In genomic region chr12:120264086-120264485, GRCh38 we compare ENCODE assay signal across 8 cellular contexts. TPM values are rescaled to one million over a fixed set of nuclear protein-coding genes. Genes with fewer than 3 reads are reported as not detected.
A peak's percentile ranks its signal among the peaks of the same experiment; 100 is the strongest.
DNase-seq lines count a peak whose midpoint lies in the region; ATAC-seq, FAIRE-seq and TF ChIP-seq lines count a peak whose summit lies in the region.

No MANE protein-coding gene starts in this region.

- no peak overlapping the region for H3K23ac ChIP-seq in H1 (ENCODE audit: insufficient read length)

- H3K9ac ChIP-seq in H1 (replicated peaks in 1 of 4; ENCODE audit: extremely low read depth in 1 of 4, low read depth in 3 of 4, low read length in 3 of 4): no peak overlapping the region
- peak overlapping the region; percentile 84 for H3K9ac ChIP-seq in mucosa of stomach (ENCODE audit: low read length)

- H3K36me3 ChIP-seq in H1 (ENCODE audit: control insufficient read depth in 2 of 4, insufficient read depth in 4 of 4, low read length in 3 of 4) (no peaks in the 10 kb centered on the region), mucosa of stomach (ENCODE audit: control insufficient read depth, insufficient read depth, low read length) (no peaks in the 10 kb centered on the region), aorta (ENCODE audit: control insufficient read depth in 1 of 2, insufficient read depth in 2 of 2, low read length in 1 of 2) (no peaks in the 10 kb centered on the region)

- H3K4me1 ChIP-seq in H1 (replicated peaks in 1 of 4; ENCODE audit: control insufficient read depth in 3 of 4, insufficient read depth in 4 of 4, low read length in 3 of 4): peaks cover 17 to 33% (median 20%) of the 10 kb centered on the region in 4 experiments
- H3K4me1 ChIP-seq in mucosa of stomach (ENCODE audit: control insufficient read depth, insufficient read depth, low read length): peaks cover 48% of the 10 kb centered on the region
- H3K4me1 ChIP-seq in aorta (ENCODE audit: control insufficient read depth in 1 of 2, insufficient read depth in 2 of 2, low read length in 2 of 2): peaks cover 3 to 4% of the 10 kb centered on the region in 2 donors

- H3K36me3 Mint-ChIP-seq in activated naive CD4-positive, alpha-beta T cell treated with anti-CD3 and anti-CD28 coated beads, Interleukin-2, amount 10 ng/mL, durations not matched to agents 7 days and 5 days: peaks cover 44% of the 10 kb centered on the region

- H3K4ac ChIP-seq in H1 (replicated peaks; ENCODE audit: insufficient read length, low read depth, low read length): no peak overlapping the region

- peak overlapping the region; percentile 84; the same call in 1 of the 2 replicates for H3K18ac ChIP-seq in H1 (ENCODE audit: extremely low read depth, low read length)

- TF ChIP-seq RAD21 in H1 (IDR thresholded peaks at IDR 0.05 in 1 of 2, conservative IDR thresholded peaks at IDR 0.05 in 1 of 2; ENCODE audit: low read depth in 2 of 2, low read length in 2 of 2): no peak

- H3K27me3 Mint-ChIP-seq in activated naive CD4-positive, alpha-beta T cell treated with anti-CD3 and anti-CD28 coated beads, Interleukin-2, amount 10 ng/mL, durations not matched to agents 7 days and 5 days: peaks cover 4% of the 10 kb centered on the region

- H2BK12ac ChIP-seq in H1 (ENCODE audit: low read depth, low read length): no peak overlapping the region

- H2BK5ac ChIP-seq in H1 (ENCODE audit: low read depth, low read length): no peak overlapping the region; the same call in 1 of the 2 replicates

- H3K9me3 ChIP-seq in H1 (ENCODE audit: insufficient read depth in 2 of 2, low read depth in 1 of 2, low read length in 1 of 2) (no peaks in the 10 kb centered on the region), mucosa of stomach (ENCODE audit: control insufficient read depth, low read length) (no peaks in the 10 kb centered on the region), aorta (ENCODE audit: control insufficient read depth, low read length) (no peaks in the 10 kb centered on the region)

- CTCF ChIA-PET in activated naive CD4-positive, alpha-beta T cell treated with anti-CD3 and anti-CD28 coated beads, Interleukin-2, amount 10 ng/mL, durations not matched to agents 7 days and 5 days (lab: Charles Lee): interaction anchor here (1.9 to 30.5 kb wide), 5 partner anchors 12 to 63 kb away, joined by 5 to 773 read pairs (median 73); partner anchors contain the start of gene RPLP0
- CTCF ChIA-PET in H1 (lab: Charles Lee; ENCODE audit: partially characterized antibody): interaction anchor here (1.6 to 34.8 kb wide), 4 partner anchors 19 to 63 kb away, joined by 3 to 930 read pairs (median 376); partner anchors contain the start of gene RPLP0

- H3K79me1 ChIP-seq in H1 (ENCODE audit: low read depth, low read length): peaks cover 21% of the 10 kb centered on the region

- H3K4me2 ChIP-seq in H1 (ENCODE audit: insufficient read depth in 1 of 2, low read depth in 2 of 2, low read length in 2 of 2): peak overlapping the region; percentile 92 to 96

- no peak for TF ChIP-seq EP300 in H1 (IDR thresholded peaks at IDR 0.05; ENCODE audit: borderline replicate concordance in 1 of 2, low read depth in 2 of 2, low read length in 2 of 2)

- H3K4me3 Mint-ChIP-seq in activated naive CD4-positive, alpha-beta T cell treated with anti-CD3 and anti-CD28 coated beads, Interleukin-2, amount 10 ng/mL, durations not matched to agents 7 days and 5 days: peak overlapping the region; percentile 99

- no peak for DNase-seq in activated naive CD4-positive, alpha-beta T cell treated with anti-CD3 and anti-CD28 coated beads, Interleukin-2, amount 10 ng/mL, durations not matched to agents 7 days and 5 days
- no peak for DNase-seq in activated naive CD4-positive, alpha-beta T cell (lab: John Stamatoyannopoulos, UW)
- no peak for DNase-seq in H1 (ENCODE audit: low read depth in 1 of 2, low spot score in 2 of 2)
- DNase-seq in aorta: no peak
- no peak for DNase-seq in stimulated activated CD4-positive, alpha-beta T cell treated with anti-CD3 and anti-CD28 coated beads, Interleukin-2, amount 100 ng/mL, for 48 hours
- no peak for DNase-seq in DMS79 treated with DMSO at 0.1 percent for 48 hours (lab: John Stamatoyannopoulos, UW)
- DNase-seq in NCI-H1048 (lab: John Stamatoyannopoulos, UW): no peak

- POLR2A ChIA-PET in H1 (lab: Charles Lee; ENCODE audit: partially characterized antibody): interaction anchor here (0.7 to 88.3 kb wide), 3 partner anchors 3 to 121 kb away, joined by 3 to 4270 read pairs (median 4270); partner anchors contain the start of genes GCN1, PXN, RNU4-1 and RNU4-2

- H3K27ac ChIP-seq in H1 (ENCODE audit: low read depth, low read length) (no peak overlapping the region), aorta (ENCODE audit: low read depth in 1 of 2, low read length in 2 of 2) (peak overlapping the region; percentile 2 to 76)

- H3K27ac Mint-ChIP-seq in activated naive CD4-positive, alpha-beta T cell treated with anti-CD3 and anti-CD28 coated beads, Interleukin-2, amount 10 ng/mL, durations not matched to agents 7 days and 5 days: peak overlapping the region; percentile 86

- intact Hi-C loops in aorta (cut with DNase I): no loop called here

- no peak overlapping the region for H2AK5ac ChIP-seq in H1 (ENCODE audit: low read depth, low read length)

- no peak for FAIRE-seq in H1 (lab: Jason Lieb, UNC)

- TF ChIP-seq CTCF in H1 (IDR thresholded peaks at IDR 0.05; ENCODE audit: control extremely low read depth in 1 of 3, insufficient read depth in 1 of 3, low read depth in 1 of 3, low read length in 3 of 3): no peak

- peak overlapping the region; percentile 51; the same call in 1 of the 2 replicates for H2BK20ac ChIP-seq in H1 (ENCODE audit: low read length)

- no peak overlapping the region for H2AFZ ChIP-seq in H1 (ENCODE audit: low read length)

- H4K5ac ChIP-seq in H1 (ENCODE audit: insufficient read length, low read depth, low read length): no peak overlapping the region

- H4K20me1 ChIP-seq in H1 (replicated peaks in 1 of 2; ENCODE audit: control insufficient read depth in 1 of 2, insufficient read depth in 2 of 2, low read length in 2 of 2): peaks cover 8 to 14% of the 10 kb centered on the region in 2 experiments

- no peak overlapping the region for H3K14ac ChIP-seq in H1 (ENCODE audit: insufficient read length)

- H3K27me3 ChIP-seq in H1 (replicated peaks in 1 of 4; ENCODE audit: control insufficient read depth in 3 of 4, extremely low read depth in 1 of 4, insufficient read depth in 3 of 4, low read length in 3 of 4) (no peaks in the 10 kb centered on the region), mucosa of stomach (ENCODE audit: control insufficient read depth, insufficient read depth, low read length) (no peaks in the 10 kb centered on the region), aorta (ENCODE audit: control insufficient read depth in 1 of 2, insufficient read depth in 2 of 2, low read length in 1 of 2) (no peaks in the 10 kb centered on the region)

- TF ChIP-seq POLR2A in H1 (IDR thresholded peaks at IDR 0.05; ENCODE audit: control extremely low read depth in 1 of 2, low read depth in 2 of 2, low read length in 2 of 2): no peak

- H2BK15ac ChIP-seq in H1 (ENCODE audit: low read length): peak overlapping the region; percentile 10; the same call in 1 of the 2 replicates

- H4K91ac ChIP-seq in H1 (replicated peaks; ENCODE audit: insufficient read length, low read length): no peak overlapping the region

- peaks cover 35 to 61% of the 10 kb centered on the region in 2 experiments for H3K79me2 ChIP-seq in H1 (ENCODE audit: control insufficient read depth in 1 of 2, insufficient read depth in 2 of 2, low read length in 2 of 2)

- H3K23me2 ChIP-seq in H1 (ENCODE audit: low read depth, low read length): peaks cover 8% of the 10 kb centered on the region; the same call in 1 of the 2 replicates

- peak; percentile 19 for ATAC-seq in aorta (ENCODE audit: low FRiP score)

- 80% methylated on average over 6 of the region's 6 CpGs; no CpG with 5 or more reads in 1 of the 2 experiments for WGBS in H1 (ENCODE audit: extremely low coverage in 1 of 2, insufficient coverage in 1 of 2, insufficient read length in 1 of 2, insufficient replicate concordance in 2 of 2, low coverage in 1 of 2, low lambda C conversion rate in 2 of 2, missing lambda C conversion rate in 1 of 2), 2 experiments
- WGBS in aorta, 2 donors: 1 to 4% methylated on average over 6 of the region's 6 CpGs

- H2BK120ac ChIP-seq in H1 (replicated peaks; ENCODE audit: low read depth, low read length): no peak overlapping the region

- H3K9me3 Mint-ChIP-seq in activated naive CD4-positive, alpha-beta T cell treated with anti-CD3 and anti-CD28 coated beads, Interleukin-2, amount 10 ng/mL, durations not matched to agents 7 days and 5 days: no peaks in the 10 kb centered on the region

- peaks cover 56% of the 10 kb centered on the region for H3K4me1 Mint-ChIP-seq in activated naive CD4-positive, alpha-beta T cell treated with anti-CD3 and anti-CD28 coated beads, Interleukin-2, amount 10 ng/mL, durations not matched to agents 7 days and 5 days

- H3K4me3 ChIP-seq in H1 (ENCODE audit: extremely low read depth in 1 of 4, insufficient read depth in 2 of 4, low read depth in 3 of 4, low read length in 4 of 4) (peak overlapping the region; percentile 65 to 85 (median 80); a peak in 7 of 8 replicates), mucosa of stomach (ENCODE audit: low read length) (no peak overlapping the region), aorta (ENCODE audit: low read length in 2 of 2) (peak overlapping the region; percentile 0 to 68)

- H3K56ac ChIP-seq in H1 (replicated peaks; ENCODE audit: insufficient read length, low read depth, low read length): no peak overlapping the region

- no peak overlapping the region for H4K8ac ChIP-seq in H1 (ENCODE audit: extremely low read depth, insufficient read depth, low read length)

RNA-seq across cellular contexts. Expression of gene PXN, which starts 1.4 kb away (rescaled TPM):
- 105 and 109 TPM in 2 replicates for total RNA-seq in H1 (2021; fragmentation: NEBNext Ultra II Directional; extraction: Animal tissue kit (Norgen Biotek cat#: 25700))
- polyA plus RNA-seq in H1 (2011; rRNA removed): 51.0 and 89.2 TPM in 2 replicates
- polyA plus RNA-seq in H1 (2011; cell fraction: cytosol; rRNA removed): 29.0 TPM
- 80.4 TPM for polyA plus RNA-seq in H1 (2011; cell fraction: nucleus; rRNA removed)
- 58.2 to 73.1 TPM (median 70.3 TPM) in 4 replicates for polyA plus RNA-seq in H1 (2012, experiment 1 of 2)
- polyA plus RNA-seq in H1 (2012, experiment 2 of 2): 83.1 TPM
- polyA plus RNA-seq in H1 (2013, experiment 1 of 2): 88.7 TPM
- 91.0 TPM for polyA plus RNA-seq in H1 (2013, experiment 2 of 2)
- polyA minus RNA-seq in H1 (2011; rRNA and poly(A)+ RNA removed): 45.0 and 62.0 TPM in 2 replicates
- polyA minus RNA-seq in H1 (2011; cell fraction: cytosol; rRNA and poly(A)+ RNA removed): 30.5 TPM
- 33.2 TPM for polyA minus RNA-seq in H1 (2011; cell fraction: nucleus; rRNA and poly(A)+ RNA removed)
- total RNA-seq in aorta: 100 to 1,000 TPM; 111 to 138 TPM
- polyA plus RNA-seq in aorta: 10 to 100 TPM; 31.3 to 79.9 TPM

RNA-seq across cellular contexts. Expression of gene RNU4-2, which starts 27.6 kb away (rescaled TPM):
- 1,112 and 1,388 TPM in 2 replicates for total RNA-seq in H1 (2021; fragmentation: NEBNext Ultra II Directional; extraction: Animal tissue kit (Norgen Biotek cat#: 25700))
- under 0.01 TPM in 2 replicates for polyA plus RNA-seq in H1 (2011; rRNA removed)
- under 0.01 TPM for polyA plus RNA-seq in H1 (2011; cell fraction: cytosol; rRNA removed)
- under 0.01 TPM for polyA plus RNA-seq in H1 (2011; cell fraction: nucleus; rRNA removed)
- polyA plus RNA-seq in H1 (2012, experiment 1 of 2): 129 to 168 TPM in 2 of 4 replicates, not detected in the others
- polyA plus RNA-seq in H1 (2012, experiment 2 of 2): not detected
- polyA plus RNA-seq in H1 (2013, experiment 1 of 2): not detected
- not detected for polyA plus RNA-seq in H1 (2013, experiment 2 of 2)
- 15,221 and 27,096 TPM in 2 replicates for polyA minus RNA-seq in H1 (2011; rRNA and poly(A)+ RNA removed)
- polyA minus RNA-seq in H1 (2011; cell fraction: cytosol; rRNA and poly(A)+ RNA removed): 41,377 TPM
- polyA minus RNA-seq in H1 (2011; cell fraction: nucleus; rRNA and poly(A)+ RNA removed): under 0.01 TPM
- total RNA-seq in aorta: over 10,000 TPM; 15,052 to 24,410 TPM
- polyA plus RNA-seq in aorta: not detected

RNA-seq across cellular contexts. Expression of gene RNU4-1, which starts 29.0 kb away (rescaled TPM):
- total RNA-seq in H1 (2021; fragmentation: NEBNext Ultra II Directional; extraction: Animal tissue kit (Norgen Biotek cat#: 25700)): 1,424 and 1,786 TPM in 2 replicates
- polyA plus RNA-seq in H1 (2011; rRNA removed) (under 0.01 TPM in 2 replicates), aorta (not detected)
- under 0.01 TPM for polyA plus RNA-seq in H1 (2011; cell fraction: cytosol; rRNA removed)
- under 0.01 TPM for polyA plus RNA-seq in H1 (2011; cell fraction: nucleus; rRNA removed)
- 269 to 479 TPM in 2 of 4 replicates, not detected in the others for polyA plus RNA-seq in H1 (2012, experiment 1 of 2)
- not detected for polyA plus RNA-seq in H1 (2012, experiment 2 of 2)
- not detected for polyA plus RNA-seq in H1 (2013, experiment 1 of 2)
- not detected for polyA plus RNA-seq in H1 (2013, experiment 2 of 2)
- polyA minus RNA-seq in H1 (2011; rRNA and poly(A)+ RNA removed): 17,972 and 34,273 TPM in 2 replicates
- 67,273 TPM for polyA minus RNA-seq in H1 (2011; cell fraction: cytosol; rRNA and poly(A)+ RNA removed)
- polyA minus RNA-seq in H1 (2011; cell fraction: nucleus; rRNA and poly(A)+ RNA removed): under 0.01 TPM
- 1,000 to 10,000 TPM; 1,718 to 2,225 TPM for total RNA-seq in aorta

RNA-seq across cellular contexts. Expression of gene SIRT4, which starts 38.0 kb away (rescaled TPM):
- 2.3 and 4.1 TPM in 2 replicates for total RNA-seq in H1 (2021; fragmentation: NEBNext Ultra II Directional; extraction: Animal tissue kit (Norgen Biotek cat#: 25700))
- polyA plus RNA-seq in H1 (2011; rRNA removed) (2.7 and 3.8 TPM in 2 replicates), aorta (1 to 10 TPM; 1.8 to 2.5 TPM)
- polyA plus RNA-seq in H1 (2011; cell fraction: cytosol; rRNA removed): 4.1 TPM
- 3.0 TPM for polyA plus RNA-seq in H1 (2011; cell fraction: nucleus; rRNA removed)
- 2.8 to 5.4 TPM (median 4.4 TPM) in 4 replicates for polyA plus RNA-seq in H1 (2012, experiment 1 of 2)
- polyA plus RNA-seq in H1 (2012, experiment 2 of 2): 3.1 TPM
- 1.4 TPM for polyA plus RNA-seq in H1 (2013, experiment 1 of 2)
- 2.1 TPM for polyA plus RNA-seq in H1 (2013, experiment 2 of 2)
- polyA minus RNA-seq in H1 (2011; rRNA and poly(A)+ RNA removed): 2.5 and 3.1 TPM in 2 replicates
- polyA minus RNA-seq in H1 (2011; cell fraction: cytosol; rRNA and poly(A)+ RNA removed): 1.9 TPM
- 1.4 TPM for polyA minus RNA-seq in H1 (2011; cell fraction: nucleus; rRNA and poly(A)+ RNA removed)
- total RNA-seq in aorta: 1 to 10 TPM in 1 of 2 donors, under 1 TPM in 1; 0.39 to 1.6 TPM

Comparison
In these comparisons a context has a peak if more than half of its experiments do, and no peak if none do; other contexts are left out.
1. RNA of gene RNU4-2, which starts 27.6 kb away (total RNA-seq): 15,052 to 24,410 TPM in aorta; 1,112 to 1,388 TPM in H1; every median in the first group is over 10 times any median in the second.